25 cellular contexts compared by ENCODE assay signal in the genomic region with DNA sequence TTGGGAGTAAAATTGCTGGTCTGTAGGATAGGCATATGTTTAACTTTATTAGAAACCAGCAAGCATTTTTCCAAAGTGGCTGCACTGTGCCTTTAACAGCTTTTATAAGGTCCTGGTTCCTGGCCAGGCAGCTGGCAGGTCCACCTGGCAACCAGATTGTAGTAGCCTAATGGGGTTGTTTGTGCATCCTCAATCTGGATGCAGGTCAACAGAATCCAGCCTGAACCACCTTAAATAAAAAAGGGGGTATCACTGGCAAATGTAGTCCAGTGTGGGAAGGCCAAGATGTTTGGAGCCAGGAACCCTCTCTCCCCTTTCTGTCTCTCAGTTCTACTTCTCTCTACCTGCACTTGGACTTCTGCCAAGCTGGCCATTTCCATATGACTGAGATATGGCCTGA.
DNase-seq lines count a peak whose midpoint lies in the region; ATAC-seq and TF ChIP-seq lines count a peak whose summit lies in the region.
"Had no signal": no experiment of that assay in that cellular context is flagged by ENCODE, and none has a peak within 500 bp of the region (broad histone marks: within the 10 kb centered on the region; RNA-seq: fewer than 3 reads in every experiment).

No MANE protein-coding gene starts in this region.

- no peak overlapping the region for H3K4me3 ChIP-seq in SK-N-SH (ENCODE audit: low read depth in 2 of 2, low read length in 1 of 2)
- H3K4me3 ChIP-seq: body of pancreas, gastroesophageal sphincter, sigmoid colon, tibial artery, vagina had no signal

- no peaks in the 10 kb centered on the region for H3F3A ChIP-seq in SK-N-SH (replicated peaks; ENCODE audit: insufficient read depth)

- H3K4me1 ChIP-seq in SK-N-SH (ENCODE audit: control insufficient read depth in 1 of 2, insufficient read depth in 2 of 2, low read depth in 1 of 2, low read length in 1 of 2): peaks cover 0 to 15% of the 10 kb centered on the region in 2 experiments; a peak in 2 of 4 replicates
- H3K4me1 ChIP-seq: sigmoid colon, tibial artery, vagina had no signal

- peaks cover 14% of the 10 kb centered on the region for H3K36me3 Mint-ChIP-seq in chondrocyte (ENCODE audit: low read depth)
- H3K36me3 Mint-ChIP-seq: CD4-positive, alpha-beta memory T cell had no signal

- TF ChIP-seq RAD21 in SK-N-SH (IDR thresholded peaks at IDR 0.05; ENCODE audit: low read length): no peak

- H3K27me3 ChIP-seq in SK-N-SH (ENCODE audit: insufficient read depth): no peaks in the 10 kb centered on the region
- H3K27me3 ChIP-seq: body of pancreas, gastroesophageal sphincter, sigmoid colon, tibial artery, vagina had no signal

- H3K4me1 Mint-ChIP-seq in chondrocyte (ENCODE audit: low read depth): no peaks in the 10 kb centered on the region
- H3K4me1 Mint-ChIP-seq: CD4-positive, alpha-beta memory T cell; nephron had no signal

- POLR2A ChIA-PET in SK-N-SH (lab: Yijun Ruan, JAX): no interaction called here

- TF ChIP-seq CTCF in SK-N-SH (IDR thresholded peaks at IDR 0.05): no peak
- no peak for TF ChIP-seq CTCF in chondrocyte (IDR thresholded peaks at IDR 0.05)

- H3K27ac Mint-ChIP-seq in chondrocyte (ENCODE audit: unreplicated experiment): no peak overlapping the region
- H3K27ac Mint-ChIP-seq: activated CD8-positive, alpha-beta T cell treated with anti-CD3 and anti-CD28 coated beads for 36 hours; activated naive CD4-positive, alpha-beta T cell treated with anti-CD3 and anti-CD28 coated beads for 36 hours; CD4-positive, alpha-beta memory T cell; nephron had no signal

- H3K4me3 Mint-ChIP-seq in chondrocyte (ENCODE audit: unreplicated experiment): no peak overlapping the region
- H3K4me3 Mint-ChIP-seq: activated CD8-positive, alpha-beta T cell treated with anti-CD3 and anti-CD28 coated beads for 36 hours; activated naive CD4-positive, alpha-beta T cell treated with anti-CD3 and anti-CD28 coated beads for 36 hours; CD4-positive, alpha-beta memory T cell; nephron had no signal

- no peak overlapping the region for H3K9ac ChIP-seq in SK-N-SH

- peaks cover 6% of the 10 kb centered on the region for H3K27me3 Mint-ChIP-seq in chondrocyte (ENCODE audit: low read depth)

- H2AFZ ChIP-seq in SK-N-SH (ENCODE audit: low read depth): no peak overlapping the region

- H3K9me3 ChIP-seq in SK-N-SH: peaks cover 5% of the 10 kb centered on the region; the same call in 1 of the 2 replicates
- H3K9me3 ChIP-seq: body of pancreas had no signal

- H4K20me1 ChIP-seq in SK-N-SH (ENCODE audit: insufficient read depth): no peaks in the 10 kb centered on the region

- H3K36me3 ChIP-seq in SK-N-SH (replicated peaks in 1 of 2; ENCODE audit: control insufficient read depth in 1 of 2, insufficient read depth in 2 of 2, low read length in 1 of 2): no peaks in the 10 kb centered on the region
- H3K36me3 ChIP-seq: gastroesophageal sphincter, sigmoid colon, tibial artery, vagina had no signal

- no peaks in the 10 kb centered on the region for H3K9me2 ChIP-seq in SK-N-SH

- no peak overlapping the region for H3K4me2 ChIP-seq in SK-N-SH

- DNase-seq in SK-N-SH: peak; percentile 25
- DNase-seq in NCI-H2081 treated with DMSO at 0.1 percent for 48 hours (lab: John Stamatoyannopoulos, UW): peak; percentile 13
- DNase-seq in RPMI8226: peak; percentile 49
- no peak for DNase-seq in stimulated activated CD8-positive, alpha-beta memory T cell treated with anti-CD3 and anti-CD28 coated beads, Interleukin-4, amount 100 ng/mL, for 48 hours
- DNase-seq in NCI-H82 treated with DMSO at 0.1 percent for 48 hours (lab: John Stamatoyannopoulos, UW; ENCODE audit: unreplicated experiment): no peak
- no peak for DNase-seq in iPS-NIHi11 (ENCODE audit: low spot score)
- no peak for DNase-seq in chondrocyte (ENCODE audit: low spot score)
- DNase-seq: activated CD8-positive, alpha-beta memory T cell treated with anti-CD3 and anti-CD28 coated beads, Interleukin-2, amount 50 U/mL, for 48 hours; activated CD8-positive, alpha-beta T cell treated with anti-CD3 and anti-CD28 coated beads for 36 hours; activated naive CD4-positive, alpha-beta T cell treated with anti-CD3 and anti-CD28 coated beads for 36 hours; CD4-positive, alpha-beta memory T cell; NCI-H146; SIG-M5; sigmoid colon; stimulated activated CD4-positive, alpha-beta T cell treated with anti-CD3 and anti-CD28 coated beads, Interleukin-12 subunit alpha, Interleukin-12 subunit beta, amount 100 ng/mL, for 4 hours; stimulated activated CD4-positive, alpha-beta T cell treated with anti-CD3 and anti-CD28 coated beads, Interleukin-2, amount 100 ng/mL, for 48 hours; SW 1271; tibial artery had no signal

- CTCF ChIA-PET in SK-N-SH (lab: Yijun Ruan, JAX): interaction anchor here (1.0 to 1.8 kb wide), 3 partner anchors 140 to 144 kb away, joined by 3 to 6 read pairs (median 3); no protein-coding TSS in a partner anchor

- H3K9me3 Mint-ChIP-seq in chondrocyte (ENCODE audit: low read depth): peaks cover 25% of the 10 kb centered on the region

- peak overlapping the region in 1 of 2 experiments; percentile 55; a peak in 2 of 4 replicates for H3K27ac ChIP-seq in SK-N-SH (ENCODE audit: low read depth in 2 of 2, low read length in 1 of 2)
- H3K27ac ChIP-seq: body of pancreas, gastroesophageal sphincter, sigmoid colon, tibial artery, vagina had no signal

- ATAC-seq in SK-N-SH treated with all-trans-retinoic acid at 6 μM for 48 hours: no peak
- ATAC-seq: activated CD8-positive, alpha-beta T cell treated with anti-CD3 and anti-CD28 coated beads for 36 hours; body of pancreas; gastroesophageal sphincter; HCT116; Panc1 had no signal

- 0 out of 4 replicates have a peak, but pooled peaks of 1 of the 2 experiments have one; percentile 19 for TF ChIP-seq EP300 in SK-N-SH (IDR thresholded peaks at IDR 0.05; ENCODE audit: borderline replicate concordance in 1 of 2, low read depth in 1 of 2, low read length in 1 of 2)

- no peaks in the 10 kb centered on the region for H3K79me2 ChIP-seq in SK-N-SH (ENCODE audit: insufficient read depth)

TF ChIP-seq in SK-N-SH, 30 proteins besides CTCF, POLR2A, EP300 and RAD21:
- 0 out of 2 replicates have a peak, but pooled peaks have one; percentile 4 for TF ChIP-seq RCOR1 (IDR thresholded peaks at IDR 0.05; ENCODE audit: low read length)
- TF ChIP-seq EZH2phosphoT487 (IDR thresholded peaks at IDR 0.05; ENCODE audit: borderline replicate concordance, low read depth): no peak
- no peak for TF ChIP-seq MXI1 (IDR thresholded peaks at IDR 0.05; ENCODE audit: low read depth, low read length)
TF ChIP-seq in SK-N-SH: peak in this region for 1.

TF ChIP-seq in SK-N-SH treated with all-trans-retinoic acid at 6 μM for 48 hours, 23 proteins besides CTCF, POLR2A, EP300 and RAD21:
- TF ChIP-seq ZNF8 (CRISPR knock-in tag; IDR thresholded peaks at IDR 0.05) (no peak), BACH2 (CRISPR knock-in tag; IDR thresholded peaks at IDR 0.05; ENCODE audit: borderline replicate concordance) (no peak)
- TF ChIP-seq, protein P1, sequence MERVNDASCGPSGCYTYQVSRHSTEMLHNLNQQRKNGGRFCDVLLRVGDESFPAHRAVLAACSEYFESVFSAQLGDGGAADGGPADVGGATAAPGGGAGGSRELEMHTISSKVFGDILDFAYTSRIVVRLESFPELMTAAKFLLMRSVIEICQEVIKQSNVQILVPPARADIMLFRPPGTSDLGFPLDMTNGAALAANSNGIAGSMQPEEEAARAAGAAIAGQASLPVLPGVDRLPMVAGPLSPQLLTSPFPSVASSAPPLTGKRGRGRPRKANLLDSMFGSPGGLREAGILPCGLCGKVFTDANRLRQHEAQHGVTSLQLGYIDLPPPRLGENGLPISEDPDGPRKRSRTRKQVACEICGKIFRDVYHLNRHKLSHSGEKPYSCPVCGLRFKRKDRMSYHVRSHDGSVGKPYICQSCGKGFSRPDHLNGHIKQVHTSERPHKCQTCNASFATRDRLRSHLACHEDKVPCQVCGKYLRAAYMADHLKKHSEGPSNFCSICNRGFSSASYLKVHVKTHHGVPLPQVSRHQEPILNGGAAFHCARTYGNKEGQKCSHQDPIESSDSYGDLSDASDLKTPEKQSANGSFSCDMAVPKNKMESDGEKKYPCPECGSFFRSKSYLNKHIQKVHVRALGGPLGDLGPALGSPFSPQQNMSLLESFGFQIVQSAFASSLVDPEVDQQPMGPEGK (CRISPR knock-in tag; IDR thresholded peaks at IDR 0.05; ENCODE audit: borderline replicate concordance): no peak

Comparison
In these comparisons a context has a peak if more than half of its experiments do, and no peak if none do; other contexts are left out.
1. DNase-seq: peak in SK-N-SH (single experiment), NCI-H2081 treated with DMSO at 0.1 percent for 48 hours (single experiment) and RPMI8226 (single experiment); none in stimulated activated CD8-positive, alpha-beta memory T cell treated with anti-CD3 and anti-CD28 coated beads, Interleukin-4, amount 100 ng/mL, for 48 hours (single experiment), NCI-H82 treated with DMSO at 0.1 percent for 48 hours (single experiment), iPS-NIHi11 (single experiment) and chondrocyte (single experiment).